8 cellular contexts compared by ENCODE assay signal in genomic region chr19:4976412-4977298, GRCh38. TPM values are rescaled to one million over a fixed set of nuclear protein-coding genes. Genes with fewer than 3 reads are reported as not detected.
DNase-seq lines count a peak whose midpoint lies in the region; ATAC-seq, FAIRE-seq and TF ChIP-seq lines count a peak whose summit lies in the region.

No MANE protein-coding gene starts in this region.

- FAIRE-seq in urothelium cell line (lab: Jason Lieb, UNC), result no peak

- peak; percentile 56 for DNase-seq in 8988T
- DNase-seq in HEK293T (ENCODE audit: extremely low spot score), result peak; percentile 66
- no peak for DNase-seq in WERI-Rb-1
- DNase-seq in Right ventricle myocardium superior, result peak; percentile 86
- peak; percentile 82 for DNase-seq in pons (ENCODE audit: low spot score)
- DNase-seq in NCI-H187 (lab: John Stamatoyannopoulos, UW), result no peak
- no peak for DNase-seq in urothelium cell line (ENCODE audit: low spot score)

- TF ChIP-seq POLR2A in GM18505 (IDR thresholded peaks at IDR 0.05; ENCODE audit: borderline replicate concordance, extremely low read depth, insufficient read depth, insufficient read length), result no peak

- ATAC-seq in Right ventricle myocardium superior (ENCODE audit: poor library complexity) (peak; percentile 76), GM18505 (IDR thresholded peaks at IDR 0.05; ENCODE audit: unreplicated experiment) (no peak)

- intact Hi-C loops in Right ventricle myocardium superior (cut with DNase I), result no loop called here

- peak; percentile 45 for TF ChIP-seq CTCF in WERI-Rb-1 (IDR thresholded peaks at IDR 0.05; ENCODE audit: low read depth, low read length)

- POLR2A ChIA-PET in HEK293T (lab: Yijun Ruan, JAX), result no interaction called here

- H3K36me3 ChIP-seq in WERI-Rb-1, result peaks cover 17% of the 10 kb centered on the region

- CTCF ChIA-PET in HEK293T (lab: Yijun Ruan, JAX), result interaction anchor here (0.6 to 1.4 kb wide), 3 partner anchors 9 to 25 kb away, joined by 3 to 4 read pairs (median 4); no protein-coding TSS in a partner anchor

- H3K27me3 ChIP-seq in WERI-Rb-1 (ENCODE audit: insufficient read depth, low read depth, severe bottlenecking), result no peaks in the 10 kb centered on the region

- no peak overlapping the region for H3K4me3 ChIP-seq in WERI-Rb-1 (ENCODE audit: low read depth, low read length)

- no peaks in the 10 kb centered on the region for H3K9me3 ChIP-seq in WERI-Rb-1 (ENCODE audit: severe bottlenecking)

- no peak overlapping the region for H3K27ac ChIP-seq in WERI-Rb-1

TF ChIP-seq in HEK293T, 16 proteins besides CTCF, POLR2A, EP300 and RAD21:
- no peak for TF ChIP-seq CTBP1 (IDR thresholded peaks at IDR 0.05; ENCODE audit: borderline replicate concordance)
- 0 out of 2 replicates have a peak, but pooled peaks have one; percentile 38 for TF ChIP-seq HDGF (IDR thresholded peaks at IDR 0.05; ENCODE audit: borderline replicate concordance)

RNA-seq across cellular contexts. Expression of gene KDM4B, which starts 7.7 kb away (rescaled TPM):
- 34.6 TPM for total RNA-seq in Right ventricle myocardium superior

Comparison
In these comparisons a context has a peak if more than half of its experiments do, and no peak if none do; other contexts are left out.
1. DNase-seq: peak in 8988T (single experiment), HEK293T (single experiment), Right ventricle myocardium superior (single experiment) and pons (single experiment); none in WERI-Rb-1 (single experiment), NCI-H187 (0 of 2) and urothelium cell line (single experiment).